In genomic region chr6:88569959-88570358, GRCh38 we compare ENCODE assay signal across 29 cellular contexts.
"Had no signal": no experiment of that assay in that cellular context is flagged by ENCODE, and none has a peak within 500 bp of the region (broad histone marks: within the 10 kb centered on the region; RNA-seq: fewer than 3 reads in every experiment).

No MANE protein-coding gene starts in this region.

- H3K4me3 ChIP-seq: adrenal gland, body of pancreas, breast epithelium had no signal

- H3K4me1 ChIP-seq: adrenal gland, body of pancreas, breast epithelium had no signal

- H3K27me3 ChIP-seq: adrenal gland, body of pancreas, brain microvascular endothelial cell, breast epithelium had no signal

- H3K9me3 ChIP-seq: adrenal gland had no signal

- H3K36me3 ChIP-seq: adrenal gland, brain microvascular endothelial cell, breast epithelium had no signal

- DNase-seq: activated B cell treated with CpG ODN at 0.5 μM for 24 hours; activated CD4-positive, alpha-beta memory T cell treated with anti-CD3 and anti-CD28 coated beads for 36 hours; activated CD4-positive, alpha-beta T cell treated with anti-CD3 and anti-CD28 coated beads for 4 hours; activated CD4-positive, alpha-beta T cell treated with anti-CD3 and anti-CD28 coated beads, Interleukin-2, amount 10 ng/mL, durations not matched to agents 24 days and 14 days; activated CD4-positive, alpha-beta T cell treated with anti-CD3 and anti-CD28 coated beads, Interleukin-2, amount 50 U/mL, for 1 hour; activated CD4-positive, alpha-beta T cell treated with anti-CD3 and anti-CD28 coated beads, Interleukin-2, amount 50 U/mL, for 4 hours; activated CD4-positive, CD25-positive, alpha-beta regulatory T cell treated with anti-CD3 and anti-CD28 coated beads, Interleukin-2, amount 50 U/mL, for 72 hours; activated CD8-positive, alpha-beta memory T cell treated with anti-CD3 and anti-CD28 coated beads, Interleukin-2, amount 50 U/mL, for 4 hours; activated CD8-positive, alpha-beta T cell treated with anti-CD3 and anti-CD28 coated beads for 36 hours; activated effector memory CD4-positive, alpha-beta T cell treated with anti-CD3 and anti-CD28 coated beads, Interleukin-2, amount 50 U/mL, for 16 hours; activated gamma-delta T cell treated with Interleukin-2 at 50 U/mL for 16 hours; activated naive CD4-positive, alpha-beta T cell; activated naive CD4-positive, alpha-beta T cell treated with anti-CD3 and anti-CD28 coated beads for 36 hours; activated naive CD4-positive, alpha-beta T cell treated with anti-CD3 and anti-CD28 coated beads, Interleukin-2, amount 50 U/mL, for 16 hours; activated naive CD8-positive, alpha-beta T cell treated with anti-CD3 and anti-CD28 coated beads for 36 hours; activated T-cell treated with anti-CD3 and anti-CD28 coated beads for 4 hours; activated T-cell treated with anti-CD3 and anti-CD28 coated beads, Interleukin-2, amount 50 U/mL, for 1 hour; activated T-cell treated with anti-CD3 and anti-CD28 coated beads, Interleukin-2, amount 50 U/mL, for 4 hours; activated T-cell treated with anti-CD3 and anti-CD28 coated beads, Interleukin-2, amount 50 U/mL, for 72 hours; adrenal gland; amniotic stem cell; aorta; body of pancreas; brain microvascular endothelial cell; central memory CD4-positive, alpha-beta T cell; T-helper 2 cell; T-helper 9 cell had no signal

- H3K27ac ChIP-seq: adrenal gland, body of pancreas, brain microvascular endothelial cell, breast epithelium, VCaP had no signal
